In the genomic region with DNA sequence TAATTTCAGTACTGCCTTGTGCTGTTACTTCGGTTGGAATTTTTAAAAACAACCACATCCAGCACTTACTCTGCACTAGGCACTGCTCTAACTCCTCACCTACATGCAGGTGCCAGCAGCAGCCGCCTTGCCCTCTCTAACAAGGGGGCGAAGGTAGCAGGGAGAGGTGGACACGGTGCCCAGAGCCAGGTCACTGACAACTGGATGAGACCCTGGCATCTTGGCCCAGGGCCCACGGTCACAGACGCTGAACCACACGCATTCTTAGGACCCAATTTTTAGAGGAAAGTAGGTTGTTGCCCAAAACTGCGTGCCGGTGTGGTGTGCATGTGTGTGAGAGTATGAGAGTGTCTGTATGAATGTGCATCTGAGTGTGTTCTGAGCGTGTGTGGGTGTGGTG, we compare ENCODE assay signal across 27 cellular contexts.
"Had no signal": no experiment of that assay in that cellular context is flagged by ENCODE, and none has a peak within 500 bp of the region (broad histone marks: within the 10 kb centered on the region; RNA-seq: fewer than 3 reads in every experiment).

No MANE protein-coding gene starts in this region.

- H3K4me1 Mint-ChIP-seq: immature natural killer cell had no signal

- H3K27me3 ChIP-seq: body of pancreas had no signal

- H3K4me1 ChIP-seq: adrenal gland, body of pancreas had no signal

- H3K36me3 Mint-ChIP-seq: activated naive CD8-positive, alpha-beta T cell treated with anti-CD3 and anti-CD28 coated beads for 36 hours; natural killer cell treated with Interleukin-12 subunit alpha and Interleukin-12 subunit beta and Interleukin-15 and Interleukin-18, amount 100 ng/mL, for 72 hours; stimulated activated effector memory CD8-positive, alpha-beta T cell treated with anti-CD3 and anti-CD28 coated beads, Interleukin-12 subunit alpha, Interleukin-12 subunit beta, amount 100 ng/mL, for 72 hours; T-cell; type B pancreatic cell had no signal

- FAIRE-seq: colon, kidney, small intestine had no signal

- H3K9me3 Mint-ChIP-seq: activated B cell treated with CpG ODN at 0.5 μM for 24 hours; activated naive CD4-positive, alpha-beta T cell treated with anti-CD3 and anti-CD28 coated beads for 36 hours; activated naive CD8-positive, alpha-beta T cell treated with anti-CD3 and anti-CD28 coated beads for 36 hours; activated T-cell treated with anti-CD3 and anti-CD28 coated beads, Interleukin-2, amount 50 U/mL, for 72 hours; natural killer cell treated with Interleukin-12 subunit alpha and Interleukin-12 subunit beta and Interleukin-15 and Interleukin-18, amount 100 ng/mL, for 72 hours; stimulated activated effector memory CD8-positive, alpha-beta T cell treated with anti-CD3 and anti-CD28 coated beads, Interleukin-12 subunit alpha, Interleukin-12 subunit beta, amount 100 ng/mL, for 72 hours; stimulated activated naive CD8-positive, alpha-beta T cell treated with anti-CD3 and anti-CD28 coated beads, Interleukin-15, Interleukin-2, amounts not matched to agents 100 ng/mL and 50 ng/mL, for 24 hours; T-cell; type B pancreatic cell had no signal

- H3K36me3 ChIP-seq: adrenal gland had no signal

- H3K27ac ChIP-seq: body of pancreas had no signal

- H3K4me3 Mint-ChIP-seq: activated B cell treated with CpG ODN at 0.5 μM for 24 hours; activated naive CD4-positive, alpha-beta T cell treated with anti-CD3 and anti-CD28 coated beads for 36 hours; activated naive CD8-positive, alpha-beta T cell treated with anti-CD3 and anti-CD28 coated beads for 36 hours; activated T-cell treated with anti-CD3 and anti-CD28 coated beads, Interleukin-2, amount 50 U/mL, for 72 hours; natural killer cell treated with Interleukin-12 subunit alpha and Interleukin-12 subunit beta and Interleukin-15 and Interleukin-18, amount 100 ng/mL, for 72 hours; stimulated activated effector memory CD8-positive, alpha-beta T cell treated with anti-CD3 and anti-CD28 coated beads, Interleukin-12 subunit alpha, Interleukin-12 subunit beta, amount 100 ng/mL, for 72 hours; stimulated activated naive CD8-positive, alpha-beta T cell treated with anti-CD3 and anti-CD28 coated beads, Interleukin-15, Interleukin-2, amounts not matched to agents 100 ng/mL and 50 ng/mL, for 24 hours; T-cell; type B pancreatic cell had no signal

- H3K9me3 ChIP-seq: adrenal gland, body of pancreas, mucosa of descending colon had no signal

- DNase-seq: activated B cell treated with CpG ODN at 0.5 μM for 24 hours; activated CD4-positive, alpha-beta T cell treated with anti-CD3 and anti-CD28 coated beads, Interleukin-2, amount 50 U/mL, for 4 hours; activated effector memory CD4-positive, alpha-beta T cell treated with Interleukin-2 at 50 U/mL for 16 hours; activated naive CD4-positive, alpha-beta T cell treated with anti-CD3 and anti-CD28 coated beads for 36 hours; activated naive CD8-positive, alpha-beta T cell treated with anti-CD3 and anti-CD28 coated beads for 36 hours; activated T-cell treated with anti-CD3 and anti-CD28 coated beads for 4 hours; activated T-cell treated with anti-CD3 and anti-CD28 coated beads, Interleukin-2, amount 50 U/mL, for 72 hours; adrenal gland; body of pancreas; effector CD4-positive, alpha-beta T cell; foreskin fibroblast; head of caudate nucleus; hypothalamus; immature natural killer cell; left colon; mucosa of descending colon; small intestine; stimulated activated CD4-positive, alpha-beta T cell treated with anti-CD3 and anti-CD28 coated beads, Interleukin-4, amount 100 ng/mL, for 24 hours; T-cell had no signal

- H3K27ac Mint-ChIP-seq: activated B cell treated with CpG ODN at 0.5 μM for 24 hours; activated naive CD4-positive, alpha-beta T cell treated with anti-CD3 and anti-CD28 coated beads for 36 hours; activated naive CD8-positive, alpha-beta T cell treated with anti-CD3 and anti-CD28 coated beads for 36 hours; activated T-cell treated with anti-CD3 and anti-CD28 coated beads, Interleukin-2, amount 50 U/mL, for 72 hours; immature natural killer cell; natural killer cell treated with Interleukin-12 subunit alpha and Interleukin-12 subunit beta and Interleukin-15 and Interleukin-18, amount 100 ng/mL, for 72 hours; progenitor cell of endocrine pancreas; stimulated activated effector memory CD8-positive, alpha-beta T cell treated with anti-CD3 and anti-CD28 coated beads, Interleukin-12 subunit alpha, Interleukin-12 subunit beta, amount 100 ng/mL, for 72 hours; stimulated activated naive CD8-positive, alpha-beta T cell treated with anti-CD3 and anti-CD28 coated beads, Interleukin-15, Interleukin-2, amounts not matched to agents 100 ng/mL and 50 ng/mL, for 24 hours; T-cell; type B pancreatic cell had no signal

- H3K4me3 ChIP-seq: adrenal gland, body of pancreas, mucosa of descending colon had no signal

- ATAC-seq: left colon; mucosa of descending colon; natural killer cell treated with Interleukin-12 subunit alpha and Interleukin-12 subunit beta and Interleukin-15 and Interleukin-18, amount 100 ng/mL, for 72 hours; sciatic nerve; stimulated activated effector memory CD8-positive, alpha-beta T cell treated with anti-CD3 and anti-CD28 coated beads, Interleukin-12 subunit alpha, Interleukin-12 subunit beta, amount 100 ng/mL, for 72 hours; T-cell had no signal
